Comparison of ENCODE assay signal across 10 cellular contexts in genomic region chr3:159941043-159941994, GRCh38. TPM values are rescaled to one million over a fixed set of nuclear protein-coding genes. Genes with fewer than 3 reads are reported as not detected.
DNase-seq lines count a peak whose midpoint lies in the region; ATAC-seq and TF ChIP-seq lines count a peak whose summit lies in the region.
"Had no signal": no experiment of that assay in that cellular context is flagged by ENCODE, and none has a peak within 500 bp of the region (broad histone marks: within the 10 kb centered on the region; RNA-seq: fewer than 3 reads in every experiment).

No MANE protein-coding gene starts in this region.

- H3K36me3 Mint-ChIP-seq in mesothelial cell of epicardium: no peaks in the 10 kb centered on the region

- no peaks in the 10 kb centered on the region for H3K4me1 Mint-ChIP-seq in mesothelial cell of epicardium
- H3K4me1 Mint-ChIP-seq: H9 had no signal

- H3K27ac Mint-ChIP-seq in mesothelial cell of epicardium: no peak overlapping the region
- H3K27ac Mint-ChIP-seq: H9 had no signal

- in situ Hi-C loops in GM13976 (cut with MboI; ENCODE audit: low sequenced_read_pairs, unreplicated experiment): no loop called here

- H3K9me3 Mint-ChIP-seq in mesothelial cell of epicardium: peaks cover 5% of the 10 kb centered on the region
- H3K9me3 Mint-ChIP-seq: H9 had no signal

- ATAC-seq in GM19397 (IDR thresholded peaks at IDR 0.05; ENCODE audit: unreplicated experiment): peak; percentile 62
- ATAC-seq in HG03103 (IDR thresholded peaks at IDR 0.05; ENCODE audit: low read depth, unreplicated experiment): peak; percentile 72
- ATAC-seq in SK-N-SH treated with all-trans-retinoic acid at 6 μM for 48 hours: peak; percentile 42; the same call in 2 of the 3 replicates

- no peaks in the 10 kb centered on the region for H3K27me3 Mint-ChIP-seq in mesothelial cell of epicardium (ENCODE audit: low read depth)

- TF ChIP-seq CTCF in mesothelial cell of epicardium (IDR thresholded peaks at IDR 0.05; ENCODE audit: unreplicated experiment): no peak
- no peak for TF ChIP-seq CTCF in GM13976 (IDR thresholded peaks at IDR 0.05; ENCODE audit: borderline replicate concordance, control extremely low read depth, extremely low read depth, insufficient read depth, missing control alignments)

- DNase-seq in A172 (ENCODE audit: low spot score): peak; percentile 37
- no peak for DNase-seq in cerebellar nuclear complex (lab: John Stamatoyannopoulos, UW)
- DNase-seq in NCI-H2227 treated with DMSO at 0.1 percent for 48 hours (lab: John Stamatoyannopoulos, UW): no peak
- no peak for DNase-seq in mesothelial cell of epicardium (ENCODE audit: low spot score in 2 of 2, unreplicated experiment in 2 of 2)
- DNase-seq in GM13976 (ENCODE audit: low spot score): no peak
- DNase-seq: H9; NK-92 treated with Interleukin-12 subunit alpha and Interleukin-12 subunit beta, amount 100 ng/mL, for 24 hours had no signal

- no peak overlapping the region for H3K4me3 Mint-ChIP-seq in mesothelial cell of epicardium
- H3K4me3 Mint-ChIP-seq: H9 had no signal

TF ChIP-seq in SK-N-SH treated with all-trans-retinoic acid at 6 μM for 48 hours, 23 proteins besides CTCF, POLR2A, EP300 and RAD21:
- TF ChIP-seq TOX (CRISPR knock-in tag; IDR thresholded peaks at IDR 0.05; ENCODE audit: borderline replicate concordance): no peak
TF ChIP-seq in SK-N-SH treated with all-trans-retinoic acid at 6 μM for 48 hours: peak in this region for 0.

RNA-seq across cellular contexts. Expression of gene IL12A, which starts 47.3 kb away (rescaled TPM):
- total RNA-seq in A172 (2014; rRNA removed; shearing (Covaris generic)): 2.0 and 9.1 TPM in 2 replicates
- total RNA-seq in mesothelial cell of epicardium: not detected in 3 replicates
